16 cellular contexts compared by ENCODE assay signal in genomic region chr1:150878931-150879330, GRCh38. TPM values are rescaled to one million over a fixed set of nuclear protein-coding genes. Genes with fewer than 3 reads are reported as not detected.
"Had no signal": no experiment of that assay in that cellular context is flagged by ENCODE, and none has a peak within 500 bp of the region (broad histone marks: within the 10 kb centered on the region; RNA-seq: fewer than 3 reads in every experiment).

No MANE protein-coding gene starts in this region.

RNA-seq across cellular contexts. Expression of gene CTXND2, which starts 8.0 kb away (rescaled TPM):
- total RNA-seq: activated CD4-positive, alpha-beta memory T cell treated with anti-CD3 and anti-CD28 coated beads, Interleukin-2, amount 10 ng/mL, durations not matched to agents 7 days and 5 days; activated CD4-positive, alpha-beta T cell treated with anti-CD3 and anti-CD28 coated beads for 36 hours; activated CD4-positive, alpha-beta T cell treated with anti-CD3 and anti-CD28 coated beads, Interleukin-2, amount 10 ng/mL, durations not matched to agents 7 days and 5 days; activated CD8-positive, alpha-beta memory T cell treated with anti-CD3 and anti-CD28 coated beads, Interleukin-2, amount 10 ng/mL, durations not matched to agents 7 days and 5 days; activated CD8-positive, alpha-beta T cell treated with anti-CD3 and anti-CD28 coated beads, Interleukin-2, amount 10 ng/mL, durations not matched to agents 7 days and 5 days; activated naive CD8-positive, alpha-beta T cell treated with anti-CD3 and anti-CD28 coated beads, Interleukin-2, amount 10 ng/mL, durations not matched to agents 7 days and 5 days; activated T-helper 2 cell treated with anti-CD3 and anti-CD28 coated beads, Interferon-gamma antibody, Interleukin-2, Interleukin-4, amounts not matched to agents 10 μg/mL and 5 μg/mL and 100 μg/mL, durations not matched to agents 14 hours and 24 hours and 36 hours; adrenal gland; ascending aorta; bronchial epithelial cell; cardiac muscle cell; T-cell; T-helper 1 cell treated with Interleukin-12 subunit alpha and Interleukin-12 subunit beta and Interleukin-4 antibody, amounts not matched to agents 30 ng/mL and 1 ng/mL, for 36 hours; T-helper 17 cell; T-helper 2 cell treated with Interferon-gamma antibody and Interleukin-4, amounts not matched to agents 100 ng/mL and 5 ng/mL, for 36 hours; WTC11 had no signal
